In genomic region chr20:63657260-63657936, GRCh38 we compare ENCODE assay signal across 8 cellular contexts. TPM values are rescaled to one million over a fixed set of nuclear protein-coding genes. Genes with fewer than 3 reads are reported as not detected.
DNase-seq lines count a peak whose midpoint lies in the region; ATAC-seq, FAIRE-seq and TF ChIP-seq lines count a peak whose summit lies in the region.

No MANE protein-coding gene starts in this region.

- no peaks in the 10 kb centered on the region for H3K9me1 ChIP-seq in endothelial cell of umbilical vein (replicated peaks; ENCODE audit: control insufficient read depth, extremely low read depth, insufficient read depth, low read length)

- dilution Hi-C loops in endothelial cell of umbilical vein (cut with MboI; ENCODE audit: extremely low pct_ligation_motif_present, low sequenced_read_pairs), result no loop called here

- ATAC-seq in pancreas, result no peak
- ATAC-seq in HG03039 (IDR thresholded peaks at IDR 0.05; ENCODE audit: unreplicated experiment), result no peak

- H3K4me2 ChIP-seq in OCI-LY3 (ENCODE audit: low read length) (peak overlapping the region; percentile 82), endothelial cell of umbilical vein (ENCODE audit: insufficient read depth, low read length) (peak overlapping the region; percentile 32)

- no peak for DNase-seq in activated CD4-positive, alpha-beta T cell treated with anti-CD3 and anti-CD28 coated beads, Interleukin-2, amount 10 ng/mL, durations not matched to agents 24 days and 14 days
- DNase-seq in activated CD4-positive, alpha-beta T cell treated with anti-CD3 and anti-CD28 coated beads for 4 hours, result no peak
- DNase-seq in endothelial cell of umbilical vein (ENCODE audit: low read depth, low spot score), result no peak
- peak in 2 of 6 donors; percentile 47 to 63 for DNase-seq in pancreas
- no peak for DNase-seq in frontal cortex (ENCODE audit: low spot score in 2 of 2)
- DNase-seq in stimulated activated CD4-positive, alpha-beta T cell treated with anti-CD3 and anti-CD28 coated beads, Interleukin-12 subunit alpha, Interleukin-12 subunit beta, amount 100 ng/mL, for 4 hours, result no peak

- H3K36me3 Mint-ChIP-seq in activated CD4-positive, alpha-beta T cell treated with anti-CD3 and anti-CD28 coated beads, Interleukin-2, amount 10 ng/mL, durations not matched to agents 24 days and 14 days (ENCODE audit: low read depth), result peaks cover 6% of the 10 kb centered on the region

- H3K4me1 ChIP-seq in OCI-LY3 (ENCODE audit: low read length) (peaks cover 12% of the 10 kb centered on the region), endothelial cell of umbilical vein (ENCODE audit: control insufficient read depth, extremely low read depth, insufficient read depth, low read length) (peaks cover 13% of the 10 kb centered on the region), pancreas (peaks cover 3 to 14% (median 4%) of the 10 kb centered on the region in 3 donors)

- CTCF ChIA-PET in endothelial cell of umbilical vein (lab: Charles Lee), result interaction anchor here (1.3 to 2.6 kb wide), 3 partner anchors 11 to 50 kb away, joined by 7 to 17 read pairs (median 8); partner anchors contain the start of genes ARFRP1 and ZGPAT

- H3K27me3 ChIP-seq in OCI-LY3 (ENCODE audit: low read depth, low read length) (no peaks in the 10 kb centered on the region), endothelial cell of umbilical vein (ENCODE audit: control insufficient read depth in 2 of 2, insufficient read depth in 2 of 2, low read length in 2 of 2) (peaks cover 0 to 3% of the 10 kb centered on the region in 2 experiments), pancreas (no peaks in the 10 kb centered on the region)

- H3K9me3 ChIP-seq in OCI-LY3 (ENCODE audit: insufficient read depth, low read length), result no peaks in the 10 kb centered on the region
- H3K9me3 ChIP-seq in endothelial cell of umbilical vein (replicated peaks; ENCODE audit: control insufficient read depth, insufficient read depth, low read length), result no peaks in the 10 kb centered on the region
- H3K9me3 ChIP-seq in pancreas, result no peaks in the 10 kb centered on the region

- H3K79me2 ChIP-seq in OCI-LY3 (ENCODE audit: low read length) (peaks cover 11% of the 10 kb centered on the region), endothelial cell of umbilical vein (ENCODE audit: control insufficient read depth, insufficient read depth, low read length) (peaks cover 15% of the 10 kb centered on the region)

- intact Hi-C loops in activated CD4-positive, alpha-beta T cell treated with anti-CD3 and anti-CD28 coated beads, Interleukin-2, amount 10 ng/mL, durations not matched to agents 24 days and 14 days (cut with micrococcal nuclease), result no loop called here
- intact Hi-C loops in endothelial cell of umbilical vein (cut with micrococcal nuclease) (no loop called here), pancreas (cut with DNase I) (no loop called here)

- WGBS in pancreas, 2 donors, result 46 to 54% methylated on average over 31 of the region's 31 CpGs

- H3K27ac Mint-ChIP-seq in activated CD4-positive, alpha-beta T cell treated with anti-CD3 and anti-CD28 coated beads, Interleukin-2, amount 10 ng/mL, durations not matched to agents 24 days and 14 days, result peak overlapping the region; percentile 89

- H3K4me1 Mint-ChIP-seq in activated CD4-positive, alpha-beta T cell treated with anti-CD3 and anti-CD28 coated beads, Interleukin-2, amount 10 ng/mL, durations not matched to agents 24 days and 14 days, result peaks cover 34% of the 10 kb centered on the region

- peaks cover 2% of the 10 kb centered on the region for H3K27me3 Mint-ChIP-seq in activated CD4-positive, alpha-beta T cell treated with anti-CD3 and anti-CD28 coated beads, Interleukin-2, amount 10 ng/mL, durations not matched to agents 24 days and 14 days

- H3K4me3 ChIP-seq in OCI-LY3 (ENCODE audit: low read length), result peak overlapping the region; percentile 90
- H3K4me3 ChIP-seq in endothelial cell of umbilical vein (replicated peaks in 1 of 3; ENCODE audit: insufficient read depth in 1 of 3, low read depth in 1 of 3, low read length in 3 of 3), result peak overlapping the region in 1 of 3 experiments; percentile 83
- H3K4me3 ChIP-seq in pancreas, result peak overlapping the region; percentile 59 to 76 (median 66)

- peak overlapping the region; percentile 93 for H3K4me3 Mint-ChIP-seq in activated CD4-positive, alpha-beta T cell treated with anti-CD3 and anti-CD28 coated beads, Interleukin-2, amount 10 ng/mL, durations not matched to agents 24 days and 14 days

- FAIRE-seq in endothelial cell of umbilical vein (lab: Jason Lieb, UNC) (no peak), pancreas (lab: Jason Lieb, UNC) (no peak), frontal cortex (lab: Jason Lieb, UNC) (no peak)

- POLR2A ChIA-PET in endothelial cell of umbilical vein (lab: Charles Lee), result interaction anchor here (1.1 kb wide), 1 partner anchor 16 kb away, joined by 6 read pairs; no protein-coding TSS in a partner anchor

- no peak for TF ChIP-seq POLR2A in endothelial cell of umbilical vein (IDR thresholded peaks at IDR 0.05; ENCODE audit: low read depth, low read length)

- H4K20me1 ChIP-seq in OCI-LY3 (ENCODE audit: insufficient read depth, low read length) (no peaks in the 10 kb centered on the region), endothelial cell of umbilical vein (replicated peaks; ENCODE audit: control insufficient read depth, extremely low read depth, insufficient read depth, low read length) (no peaks in the 10 kb centered on the region)

- TF ChIP-seq CTCF in OCI-LY3 (IDR thresholded peaks at IDR 0.05; ENCODE audit: low read depth, low read length) (no peak), endothelial cell of umbilical vein (IDR thresholded peaks at IDR 0.05; ENCODE audit: extremely low read depth in 1 of 2, insufficient read depth in 1 of 2, low read depth in 1 of 2, low read length in 2 of 2) (no peak), pancreas (IDR thresholded peaks at IDR 0.05) (no peak)

- H2AFZ ChIP-seq in OCI-LY3 (ENCODE audit: low read depth, low read length) (peak overlapping the region; percentile 55; the same call in 1 of the 2 replicates), endothelial cell of umbilical vein (ENCODE audit: low read depth, low read length) (peak overlapping the region; percentile 83)

- H3K27ac ChIP-seq in OCI-LY3 (ENCODE audit: low read length) (0 out of 2 replicates have a peak overlapping the region, but pooled peaks have one; percentile 55), endothelial cell of umbilical vein (ENCODE audit: insufficient read depth, low read depth, low read length) (peak overlapping the region; percentile 39), pancreas (peak overlapping the region; percentile 58 to 77 (median 69))

- H3K9ac ChIP-seq in OCI-LY3 (ENCODE audit: low read length), result peak overlapping the region; percentile 74
- H3K9ac ChIP-seq in endothelial cell of umbilical vein (replicated peaks; ENCODE audit: extremely low read depth, insufficient read depth, low read length), result no peak overlapping the region

- H3K36me3 ChIP-seq in OCI-LY3 (replicated peaks; ENCODE audit: low read depth, low read length), result peaks cover 4% of the 10 kb centered on the region
- peaks cover 0 to 5% of the 10 kb centered on the region in 2 experiments for H3K36me3 ChIP-seq in endothelial cell of umbilical vein (ENCODE audit: control insufficient read depth in 2 of 2, extremely low read depth in 1 of 2, insufficient read depth in 2 of 2, low read length in 2 of 2)
- peaks cover 0 to 3% (median 0%) of the 10 kb centered on the region in 3 donors for H3K36me3 ChIP-seq in pancreas

- TSS peak; percentile 52 for BruUV-seq in endothelial cell of umbilical vein (replicated peaks; lab: Mats Ljungman, UMichigan)

- no peaks in the 10 kb centered on the region for H3K9me3 Mint-ChIP-seq in activated CD4-positive, alpha-beta T cell treated with anti-CD3 and anti-CD28 coated beads, Interleukin-2, amount 10 ng/mL, durations not matched to agents 24 days and 14 days

RNA-seq across cellular contexts. Expression of gene RTEL1, which starts 0.7 kb away (rescaled TPM):
- 60.7 and 64.7 TPM in 2 replicates for total RNA-seq in activated CD4-positive, alpha-beta T cell treated with anti-CD3 and anti-CD28 coated beads, Interleukin-2, amount 10 ng/mL, durations not matched to agents 24 days and 14 days
- total RNA-seq in endothelial cell of umbilical vein (38.6 and 44.9 TPM in 2 replicates), pancreas (10 to 100 TPM; 10.5 to 19.2 (median 13.9) TPM), frontal cortex (8.2 TPM)
- polyA plus RNA-seq in endothelial cell of umbilical vein (17.0 and 20.6 TPM in 2 replicates), pancreas (10 to 100 TPM; 28.4 to 36.6 TPM)
- 8.4 and 10.6 TPM in 2 replicates for polyA plus RNA-seq in endothelial cell of umbilical vein (2011; cell fraction: cytosol; rRNA removed)
- 206 and 223 TPM in 2 replicates for polyA plus RNA-seq in endothelial cell of umbilical vein (2011; cell fraction: nucleus; rRNA removed)
- 14.0 and 23.2 TPM in 2 replicates for polyA plus RNA-seq in endothelial cell of umbilical vein (2012)
- 53.6 and 72.9 TPM in 2 replicates for polyA minus RNA-seq in endothelial cell of umbilical vein
- 11.4 TPM for polyA minus RNA-seq in endothelial cell of umbilical vein (2011; cell fraction: cytosol; rRNA and poly(A)+ RNA removed)
- 67.0 and 69.2 TPM in 2 replicates for polyA minus RNA-seq in endothelial cell of umbilical vein (2011; cell fraction: nucleus; rRNA and poly(A)+ RNA removed)

RNA-seq across cellular contexts. Expression of gene STMN3, which starts 4.2 kb away (rescaled TPM):
- 9.7 and 10.7 TPM in 2 replicates for total RNA-seq in activated CD4-positive, alpha-beta T cell treated with anti-CD3 and anti-CD28 coated beads, Interleukin-2, amount 10 ng/mL, durations not matched to agents 24 days and 14 days
- total RNA-seq in endothelial cell of umbilical vein (1.7 and 1.8 TPM in 2 replicates), pancreas (10 to 100 TPM in 2 of 6 donors, 1 to 10 TPM in 4; 4.4 to 13.1 (median 7.9) TPM), frontal cortex (104 TPM)
- polyA plus RNA-seq in endothelial cell of umbilical vein (4.7 and 8.4 TPM in 2 replicates), pancreas (10 to 100 TPM; 17.4 to 37.8 TPM)
- polyA plus RNA-seq in endothelial cell of umbilical vein (2011; cell fraction: cytosol; rRNA removed), result 4.4 and 6.7 TPM in 2 replicates
- polyA plus RNA-seq in endothelial cell of umbilical vein (2011; cell fraction: nucleus; rRNA removed), result 7.3 and 9.2 TPM in 2 replicates
- 10.3 and 30.0 TPM in 2 replicates for polyA plus RNA-seq in endothelial cell of umbilical vein (2012)
- 2.0 and 2.2 TPM in 2 replicates for polyA minus RNA-seq in endothelial cell of umbilical vein
- not detected for polyA minus RNA-seq in endothelial cell of umbilical vein (2011; cell fraction: cytosol; rRNA and poly(A)+ RNA removed)
- polyA minus RNA-seq in endothelial cell of umbilical vein (2011; cell fraction: nucleus; rRNA and poly(A)+ RNA removed), result 0.58 and 1.3 TPM in 2 replicates

RNA-seq across cellular contexts. Expression of gene GMEB2, which starts 30.5 kb away (rescaled TPM):
- 13.9 and 14.1 TPM in 2 replicates for total RNA-seq in activated CD4-positive, alpha-beta T cell treated with anti-CD3 and anti-CD28 coated beads, Interleukin-2, amount 10 ng/mL, durations not matched to agents 24 days and 14 days
- total RNA-seq in endothelial cell of umbilical vein (12.1 and 14.1 TPM in 2 replicates), pancreas (1 to 10 TPM; 4.1 to 8.2 (median 5.2) TPM), frontal cortex (6.1 TPM)
- polyA plus RNA-seq in endothelial cell of umbilical vein (12.7 and 13.4 TPM in 2 replicates), pancreas (10 to 100 TPM in 1 of 2 donors, 1 to 10 TPM in 1; 8.8 to 10.4 TPM)
- polyA plus RNA-seq in endothelial cell of umbilical vein (2011; cell fraction: cytosol; rRNA removed), result 9.6 and 11.3 TPM in 2 replicates
- polyA plus RNA-seq in endothelial cell of umbilical vein (2011; cell fraction: nucleus; rRNA removed), result 14.4 and 14.8 TPM in 2 replicates
- polyA plus RNA-seq in endothelial cell of umbilical vein (2012), result 6.2 and 8.2 TPM in 2 replicates
- 8.6 and 10.4 TPM in 2 replicates for polyA minus RNA-seq in endothelial cell of umbilical vein
- polyA minus RNA-seq in endothelial cell of umbilical vein (2011; cell fraction: cytosol; rRNA and poly(A)+ RNA removed), result 8.4 TPM
- 6.0 and 6.2 TPM in 2 replicates for polyA minus RNA-seq in endothelial cell of umbilical vein (2011; cell fraction: nucleus; rRNA and poly(A)+ RNA removed)

RNA-seq across cellular contexts. Expression of gene TNFRSF6B, which starts 39.1 kb away (rescaled TPM):
- not detected in 2 replicates for total RNA-seq in activated CD4-positive, alpha-beta T cell treated with anti-CD3 and anti-CD28 coated beads, Interleukin-2, amount 10 ng/mL, durations not matched to agents 24 days and 14 days
- total RNA-seq in endothelial cell of umbilical vein, result 0.69 TPM in 1 of 2 replicates, not detected in the other
- polyA plus RNA-seq in endothelial cell of umbilical vein, result 11.3 and 20.6 TPM in 2 replicates
- 3.6 and 9.3 TPM in 2 replicates for polyA plus RNA-seq in endothelial cell of umbilical vein (2011; cell fraction: cytosol; rRNA removed)
- not detected in 2 replicates for polyA plus RNA-seq in endothelial cell of umbilical vein (2011; cell fraction: nucleus; rRNA removed)
- polyA plus RNA-seq in endothelial cell of umbilical vein (2012), result 2.4 and 7.0 TPM in 2 replicates
- polyA minus RNA-seq in endothelial cell of umbilical vein, result 0.34 and 2.6 TPM in 2 replicates
- polyA minus RNA-seq in endothelial cell of umbilical vein (2011; cell fraction: cytosol; rRNA and poly(A)+ RNA removed), result not detected
- not detected in 2 replicates for polyA minus RNA-seq in endothelial cell of umbilical vein (2011; cell fraction: nucleus; rRNA and poly(A)+ RNA removed)
- total RNA-seq in pancreas, result 1 to 10 TPM in 4 of 6 donors, under 1 TPM in 2; 0.31 to 2.7 (median 1.7) TPM
- 10 to 100 TPM; 14.0 to 31.0 TPM for polyA plus RNA-seq in pancreas
- not detected for total RNA-seq in frontal cortex

RNA-seq across cellular contexts. Expression of gene ARFRP1, which starts 50.4 kb away (rescaled TPM):
- total RNA-seq in activated CD4-positive, alpha-beta T cell treated with anti-CD3 and anti-CD28 coated beads, Interleukin-2, amount 10 ng/mL, durations not matched to agents 24 days and 14 days, result 63.4 and 70.4 TPM in 2 replicates
- total RNA-seq in endothelial cell of umbilical vein (51.6 and 56.3 TPM in 2 replicates), pancreas (10 to 100 TPM; 13.9 to 27.0 (median 18.9) TPM), frontal cortex (18.3 TPM)
- polyA plus RNA-seq in endothelial cell of umbilical vein (37.0 and 48.7 TPM in 2 replicates), pancreas (10 to 100 TPM; 45.1 to 47.7 TPM)
- polyA plus RNA-seq in endothelial cell of umbilical vein (2011; cell fraction: cytosol; rRNA removed), result 41.4 and 44.3 TPM in 2 replicates
- polyA plus RNA-seq in endothelial cell of umbilical vein (2011; cell fraction: nucleus; rRNA removed), result 67.4 and 69.3 TPM in 2 replicates
- 27.5 and 41.6 TPM in 2 replicates for polyA plus RNA-seq in endothelial cell of umbilical vein (2012)
- polyA minus RNA-seq in endothelial cell of umbilical vein, result 19.9 and 33.6 TPM in 2 replicates
- polyA minus RNA-seq in endothelial cell of umbilical vein (2011; cell fraction: cytosol; rRNA and poly(A)+ RNA removed), result 14.3 TPM
- 25.8 and 29.8 TPM in 2 replicates for polyA minus RNA-seq in endothelial cell of umbilical vein (2011; cell fraction: nucleus; rRNA and poly(A)+ RNA removed)
